13 cellular contexts compared by ENCODE assay signal in genomic region chr5:73122875-73123810, GRCh38. TPM values are rescaled to one million over a fixed set of nuclear protein-coding genes. Genes with fewer than 3 reads are reported as not detected.
DNase-seq lines count a peak whose midpoint lies in the region; ATAC-seq and TF ChIP-seq lines count a peak whose summit lies in the region.
"Had no signal": no experiment of that assay in that cellular context is flagged by ENCODE, and none has a peak within 500 bp of the region (broad histone marks: within the 10 kb centered on the region; RNA-seq: fewer than 3 reads in every experiment).

No MANE protein-coding gene starts in this region.

- H3K23ac ChIP-seq in H9 (ENCODE audit: insufficient read length, low read depth, low read length) = no peak overlapping the region

- no peak overlapping the region for H3K9ac ChIP-seq in H9 (ENCODE audit: extremely low read depth, insufficient read length, low read length)

- H3K9me3 Mint-ChIP-seq in H9 = peaks cover 0 to 3% of the 10 kb centered on the region in 2 experiments; a peak in 2 of 5 replicates
- no peaks in the 10 kb centered on the region for H3K9me3 Mint-ChIP-seq in activated CD4-positive, alpha-beta T cell treated with anti-CD3 and anti-CD28 coated beads, Interleukin-2, amount 10 ng/mL, durations not matched to agents 24 days and 14 days

- no peak overlapping the region for H2BK120ac ChIP-seq in H9 (ENCODE audit: low read depth, low read length, poor library complexity, severe bottlenecking)

- H4K5ac ChIP-seq in H9 (ENCODE audit: insufficient read length, low read depth, low read length) = no peak overlapping the region

- no peak for TF ChIP-seq CTCF in H9 (conservative IDR thresholded peaks at IDR 0.05)
- no peak for TF ChIP-seq CTCF in astrocyte of the spinal cord (IDR thresholded peaks at IDR 0.05; ENCODE audit: low read depth, low read length)

- H2BK20ac ChIP-seq in H9 (ENCODE audit: low read depth, low read length, poor library complexity, severe bottlenecking) = no peak overlapping the region

- no peak overlapping the region for H4K8ac ChIP-seq in H9 (replicated peaks; ENCODE audit: insufficient read length, low read depth, low read length)

- no peak overlapping the region for H3K4ac ChIP-seq in H9 (ENCODE audit: low read depth, low read length)

- H3K4me3 ChIP-seq in astrocyte of the spinal cord (ENCODE audit: low read depth, low read length) = no peak overlapping the region

- WGBS in H9 (ENCODE audit: extremely low coverage, insufficient read length, low lambda C conversion rate) = no CpG with 5 or more reads among the region's 19 CpGs

- in situ Hi-C loops in astrocyte of the spinal cord (cut with HindIII; ENCODE audit: low sequenced_read_pairs) = no loop called here
- in situ Hi-C loops in ACHN (cut with HindIII; ENCODE audit: low pct_ligation_motif_present, low pct_unique_long_range_greater_than_20kb, low sequenced_read_pairs) = no loop called here

- intact Hi-C loops in activated CD4-positive, alpha-beta T cell treated with anti-CD3 and anti-CD28 coated beads, Interleukin-2, amount 10 ng/mL, durations not matched to agents 24 days and 14 days (cut with micrococcal nuclease) = no loop called here

- peaks cover 51% of the 10 kb centered on the region for H3K27me3 Mint-ChIP-seq in H9 (ENCODE audit: low read depth)
- H3K27me3 Mint-ChIP-seq in activated CD4-positive, alpha-beta T cell treated with anti-CD3 and anti-CD28 coated beads, Interleukin-2, amount 10 ng/mL, durations not matched to agents 24 days and 14 days = peaks cover 61% of the 10 kb centered on the region

- ATAC-seq in GM18867 (IDR thresholded peaks at IDR 0.05; ENCODE audit: unreplicated experiment) = no peak

- no peak overlapping the region for H3K18ac ChIP-seq in H9 (ENCODE audit: insufficient read length, low read depth, low read length)

- peaks cover 16% of the 10 kb centered on the region; the same call in 1 of the 2 replicates for H3K27me3 ChIP-seq in H9 (ENCODE audit: insufficient read depth, low read length)

- H3K56ac ChIP-seq in H9 (ENCODE audit: insufficient read length, low read depth, low read length) = no peak overlapping the region

- H3K9me3 ChIP-seq in H9 (ENCODE audit: control insufficient read depth, low read depth, low read length) = no peaks in the 10 kb centered on the region

- no peak overlapping the region for H3K27ac Mint-ChIP-seq in H9
- no peak overlapping the region for H3K27ac Mint-ChIP-seq in activated CD4-positive, alpha-beta T cell treated with anti-CD3 and anti-CD28 coated beads, Interleukin-2, amount 10 ng/mL, durations not matched to agents 24 days and 14 days

- peaks cover 20 to 24% of the 10 kb centered on the region in 2 experiments for H3K4me1 Mint-ChIP-seq in H9
- H3K4me1 Mint-ChIP-seq in activated CD4-positive, alpha-beta T cell treated with anti-CD3 and anti-CD28 coated beads, Interleukin-2, amount 10 ng/mL, durations not matched to agents 24 days and 14 days = peaks cover 2% of the 10 kb centered on the region

- no peak overlapping the region for H2AK5ac ChIP-seq in H9 (ENCODE audit: insufficient read length, low read length)

- no peak overlapping the region for H4K91ac ChIP-seq in H9 (ENCODE audit: insufficient read length, low read depth, low read length)

- no peak overlapping the region for H3K14ac ChIP-seq in H9 (ENCODE audit: insufficient read depth, low read length)

- H3K23me2 ChIP-seq in H9 (ENCODE audit: insufficient read length, low read depth, low read length, poor library complexity, severe bottlenecking) = peaks cover 10% of the 10 kb centered on the region

- DNase-seq in AG20443 (ENCODE audit: low spot score) = peak; percentile 77
- DNase-seq in H9 = peak; percentile 59
- peak; percentile 54 for DNase-seq in astrocyte of the spinal cord (ENCODE audit: low read depth, low spot score)
- DNase-seq in iPS-NIHi11 (ENCODE audit: low spot score) = peak; percentile 43
- no peak for DNase-seq in ACHN
- no peak for DNase-seq in activated CD4-positive, alpha-beta T cell treated with anti-CD3 and anti-CD28 coated beads, Interleukin-2, amount 10 ng/mL, durations not matched to agents 24 days and 14 days
- DNase-seq in NCI-H1436 (lab: John Stamatoyannopoulos, UW) = no peak
- DNase-seq: activated gamma-delta T cell; effector memory CD4-positive, alpha-beta T cell; islet precursor cell; MV-4-11; nucleus accumbens had no signal

- H2BK12ac ChIP-seq in H9 (ENCODE audit: insufficient read length, low read depth, low read length) = no peak overlapping the region

- no peaks in the 10 kb centered on the region for H3K4me1 ChIP-seq in H9 (ENCODE audit: insufficient read depth, low read length)

- no peak overlapping the region for H3K4me3 Mint-ChIP-seq in H9
- H3K4me3 Mint-ChIP-seq in activated CD4-positive, alpha-beta T cell treated with anti-CD3 and anti-CD28 coated beads, Interleukin-2, amount 10 ng/mL, durations not matched to agents 24 days and 14 days = no peak overlapping the region

- H3K4me2 ChIP-seq in H9 (ENCODE audit: insufficient read depth, insufficient read length, low read length) = no peak overlapping the region

- no peak overlapping the region for H2BK5ac ChIP-seq in H9 (ENCODE audit: insufficient read length, low read length)

- no peak overlapping the region for H3T11ph ChIP-seq in H9 (ENCODE audit: low read length)

- no peaks in the 10 kb centered on the region; a peak in 1 of 7 replicates for H3K36me3 Mint-ChIP-seq in H9 (ENCODE audit: insufficient read depth in 1 of 3, low read depth in 3 of 3)
- peaks cover 3% of the 10 kb centered on the region for H3K36me3 Mint-ChIP-seq in activated CD4-positive, alpha-beta T cell treated with anti-CD3 and anti-CD28 coated beads, Interleukin-2, amount 10 ng/mL, durations not matched to agents 24 days and 14 days (ENCODE audit: low read depth)

- H4K20me1 ChIP-seq in H9 (ENCODE audit: control insufficient read depth, insufficient read depth, insufficient read length) = no peaks in the 10 kb centered on the region

- H3K79me2 ChIP-seq in H9 (ENCODE audit: insufficient read depth, low read length) = no peaks in the 10 kb centered on the region

- H3K79me1 ChIP-seq in H9 (ENCODE audit: insufficient read depth, low read depth, low read length, poor library complexity, severe bottlenecking) = no peaks in the 10 kb centered on the region

- no peak overlapping the region for H3K27ac ChIP-seq in H9 (ENCODE audit: insufficient read length, low read depth, low read length)

- H2BK15ac ChIP-seq in H9 (ENCODE audit: low read depth, low read length) = no peak overlapping the region

- no peak overlapping the region for H2AFZ ChIP-seq in H9 (ENCODE audit: low read length)

RNA-seq across cellular contexts. Expression of gene TMEM171, which starts 2.8 kb away (rescaled TPM):
- total RNA-seq in H9 (2021) = 0.42 TPM in 2 replicates
- not detected in 2 replicates for total RNA-seq in activated CD4-positive, alpha-beta T cell treated with anti-CD3 and anti-CD28 coated beads, Interleukin-2, amount 10 ng/mL, durations not matched to agents 24 days and 14 days

RNA-seq across cellular contexts. Expression of gene TMEM174, which starts 49.9 kb away (rescaled TPM):
- not detected in 2 replicates for total RNA-seq in H9 (2021)
- not detected in 2 replicates for total RNA-seq in activated CD4-positive, alpha-beta T cell treated with anti-CD3 and anti-CD28 coated beads, Interleukin-2, amount 10 ng/mL, durations not matched to agents 24 days and 14 days

Comparison
In these comparisons a context has a peak if more than half of its experiments do, and no peak if none do; other contexts are left out.
1. DNase-seq: peak in AG20443 (single experiment), H9 (single experiment), astrocyte of the spinal cord (single experiment) and iPS-NIHi11 (single experiment); none in ACHN (single experiment), activated CD4-positive, alpha-beta T cell treated with anti-CD3 and anti-CD28 coated beads, Interleukin-2, amount 10 ng/mL, durations not matched to agents 24 days and 14 days (single experiment) and NCI-H1436 (single experiment).